ENCODE assay signal across 13 cellular contexts in the genomic region with DNA sequence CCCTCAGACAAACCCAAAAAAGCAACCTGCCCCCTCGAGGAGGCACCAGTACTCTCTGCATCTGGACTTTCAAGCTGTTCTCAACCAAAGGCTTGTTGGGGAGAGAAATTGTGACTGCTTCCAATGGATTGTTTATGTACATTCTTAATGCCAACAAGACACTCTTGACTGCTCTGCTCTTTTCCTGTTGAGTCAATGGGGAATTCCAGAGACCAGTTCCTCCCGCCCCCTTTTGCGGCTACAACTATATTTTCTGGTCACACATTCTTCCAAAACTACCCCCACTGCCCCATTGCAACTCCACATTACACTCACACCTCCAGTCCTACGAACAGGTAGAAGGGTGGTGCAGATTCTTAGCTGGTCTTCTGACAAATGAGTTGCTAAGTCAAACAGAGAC.
DNase-seq lines count a peak whose midpoint lies in the region; ATAC-seq, FAIRE-seq and TF ChIP-seq lines count a peak whose summit lies in the region.
"Had no signal": no experiment of that assay in that cellular context is flagged by ENCODE, and none has a peak within 500 bp of the region (broad histone marks: within the 10 kb centered on the region; RNA-seq: fewer than 3 reads in every experiment).

No MANE protein-coding gene starts in this region.

- FAIRE-seq in astrocyte (lab: Jason Lieb, UNC) = no peak

- H2AFZ ChIP-seq in astrocyte (ENCODE audit: low read depth, low read length) = no peak overlapping the region

- no peaks in the 10 kb centered on the region for H3K36me3 ChIP-seq in astrocyte (ENCODE audit: insufficient read depth, low read length)
- H3K36me3 ChIP-seq: colonic mucosa, sigmoid colon had no signal

- no peak overlapping the region for H3K4me3 Mint-ChIP-seq in activated naive CD8-positive, alpha-beta T cell treated with anti-CD3 and anti-CD28 coated beads, Interleukin-2, amount 50 U/mL, for 24 hours
- H3K4me3 Mint-ChIP-seq in activated naive CD8-positive, alpha-beta T cell treated with anti-CD3 and anti-CD28 coated beads for 36 hours = no peak overlapping the region
- H3K4me3 Mint-ChIP-seq in astrocyte (ENCODE audit: unreplicated experiment) = no peak overlapping the region
- H3K4me3 Mint-ChIP-seq: HFFc6, naive B cell had no signal

- no peaks in the 10 kb centered on the region for H3K27me3 ChIP-seq in astrocyte (ENCODE audit: insufficient read depth, low read length)
- H3K27me3 ChIP-seq: colonic mucosa, sigmoid colon had no signal

- no peaks in the 10 kb centered on the region for H3K9me3 ChIP-seq in astrocyte (ENCODE audit: insufficient read depth, low read depth, low read length)
- H3K9me3 ChIP-seq: colonic mucosa, sigmoid colon had no signal

- no peak for TF ChIP-seq CTCF in astrocyte (IDR thresholded peaks at IDR 0.05; ENCODE audit: insufficient read depth, low read depth, low read length)

- peak; percentile 12 for ATAC-seq in activated naive CD8-positive, alpha-beta T cell treated with anti-CD3 and anti-CD28 coated beads, Interleukin-2, amount 50 U/mL, for 24 hours
- peak; percentile 44 for ATAC-seq in HG02610 (IDR thresholded peaks at IDR 0.05; ENCODE audit: unreplicated experiment)
- no peak for ATAC-seq in GM19023 (IDR thresholded peaks at IDR 0.05; ENCODE audit: unreplicated experiment)

- no peaks in the 10 kb centered on the region for H3K36me3 Mint-ChIP-seq in activated naive CD8-positive, alpha-beta T cell treated with anti-CD3 and anti-CD28 coated beads, Interleukin-2, amount 50 U/mL, for 24 hours (ENCODE audit: low read depth)
- H3K36me3 Mint-ChIP-seq in activated naive CD8-positive, alpha-beta T cell treated with anti-CD3 and anti-CD28 coated beads for 36 hours = no peaks in the 10 kb centered on the region
- no peaks in the 10 kb centered on the region for H3K36me3 Mint-ChIP-seq in astrocyte (ENCODE audit: low read depth, unreplicated experiment)
- H3K36me3 Mint-ChIP-seq: naive B cell had no signal

- H3K9ac ChIP-seq in astrocyte (ENCODE audit: low read length) = no peak overlapping the region

- H4K20me1 ChIP-seq in astrocyte (ENCODE audit: insufficient read depth, low read length) = no peaks in the 10 kb centered on the region

- H3K9me3 Mint-ChIP-seq in activated naive CD8-positive, alpha-beta T cell treated with anti-CD3 and anti-CD28 coated beads, Interleukin-2, amount 50 U/mL, for 24 hours = no peaks in the 10 kb centered on the region
- H3K9me3 Mint-ChIP-seq in activated naive CD8-positive, alpha-beta T cell treated with anti-CD3 and anti-CD28 coated beads for 36 hours = no peaks in the 10 kb centered on the region
- peaks cover 4% of the 10 kb centered on the region for H3K9me3 Mint-ChIP-seq in astrocyte (ENCODE audit: unreplicated experiment)
- H3K9me3 Mint-ChIP-seq: HFFc6 had no signal

- H3K27me3 Mint-ChIP-seq in activated naive CD8-positive, alpha-beta T cell treated with anti-CD3 and anti-CD28 coated beads, Interleukin-2, amount 50 U/mL, for 24 hours = no peaks in the 10 kb centered on the region
- H3K27me3 Mint-ChIP-seq in activated naive CD8-positive, alpha-beta T cell treated with anti-CD3 and anti-CD28 coated beads for 36 hours = no peaks in the 10 kb centered on the region
- peaks cover 35% of the 10 kb centered on the region for H3K27me3 Mint-ChIP-seq in astrocyte (ENCODE audit: low read depth, unreplicated experiment)

- no peaks in the 10 kb centered on the region for H3K79me2 ChIP-seq in astrocyte (ENCODE audit: insufficient read depth, low read length)

- peak overlapping the region; percentile 20 for H3K4me2 ChIP-seq in astrocyte (ENCODE audit: low read length)

- H3K27ac Mint-ChIP-seq in activated naive CD8-positive, alpha-beta T cell treated with anti-CD3 and anti-CD28 coated beads, Interleukin-2, amount 50 U/mL, for 24 hours = no peak overlapping the region
- no peak overlapping the region for H3K27ac Mint-ChIP-seq in activated naive CD8-positive, alpha-beta T cell treated with anti-CD3 and anti-CD28 coated beads for 36 hours
- H3K27ac Mint-ChIP-seq in astrocyte (ENCODE audit: unreplicated experiment) = peak overlapping the region; percentile 38
- H3K27ac Mint-ChIP-seq: HFFc6 had no signal

- no peak overlapping the region for H3K4me3 ChIP-seq in astrocyte (ENCODE audit: insufficient read depth, low read depth, low read length)
- H3K4me3 ChIP-seq: colonic mucosa, sigmoid colon had no signal

- peaks cover 24% of the 10 kb centered on the region for H3K4me1 Mint-ChIP-seq in activated naive CD8-positive, alpha-beta T cell treated with anti-CD3 and anti-CD28 coated beads, Interleukin-2, amount 50 U/mL, for 24 hours
- peaks cover 18% of the 10 kb centered on the region for H3K4me1 Mint-ChIP-seq in activated naive CD8-positive, alpha-beta T cell treated with anti-CD3 and anti-CD28 coated beads for 36 hours
- H3K4me1 Mint-ChIP-seq in astrocyte (ENCODE audit: low read depth, unreplicated experiment) = peaks cover 16% of the 10 kb centered on the region

- peak; percentile 20 for DNase-seq in activated naive CD8-positive, alpha-beta T cell treated with anti-CD3 and anti-CD28 coated beads, Interleukin-2, amount 50 U/mL, for 24 hours
- DNase-seq in activated naive CD8-positive, alpha-beta T cell treated with anti-CD3 and anti-CD28 coated beads for 36 hours = no peak
- DNase-seq in astrocyte (ENCODE audit: low read depth) = peak; percentile 38
- peak; percentile 4 to 7 for DNase-seq in stimulated activated CD8-positive, alpha-beta memory T cell treated with anti-CD3 and anti-CD28 coated beads, Interleukin-2, amount 100 ng/mL, for 48 hours (ENCODE audit: low read depth in 2 of 2)
- no peak for DNase-seq in NCI-H2081 treated with DMSO at 0.1 percent for 48 hours (lab: John Stamatoyannopoulos, UW)
- DNase-seq in DMS79 treated with DMSO at 0.1 percent for 48 hours (lab: John Stamatoyannopoulos, UW) = no peak
- DNase-seq: colonic mucosa, HFFc6, Kasumi-1, naive B cell, sigmoid colon had no signal

- H3K4me1 ChIP-seq in astrocyte (ENCODE audit: insufficient read depth, low read length) = peaks cover 4% of the 10 kb centered on the region
- H3K4me1 ChIP-seq: colonic mucosa, sigmoid colon had no signal

- no peak overlapping the region for H3K27ac ChIP-seq in astrocyte (ENCODE audit: low read depth, low read length)
- H3K27ac ChIP-seq: colonic mucosa, sigmoid colon had no signal

Comparison
In these comparisons a context has a peak if more than half of its experiments do, and no peak if none do; other contexts are left out.
1. DNase-seq: peak in activated naive CD8-positive, alpha-beta T cell treated with anti-CD3 and anti-CD28 coated beads, Interleukin-2, amount 50 U/mL, for 24 hours (single experiment), astrocyte (single experiment) and stimulated activated CD8-positive, alpha-beta memory T cell treated with anti-CD3 and anti-CD28 coated beads, Interleukin-2, amount 100 ng/mL, for 48 hours (2 of 2); none in activated naive CD8-positive, alpha-beta T cell treated with anti-CD3 and anti-CD28 coated beads for 36 hours (single experiment), NCI-H2081 treated with DMSO at 0.1 percent for 48 hours (single experiment) and DMS79 treated with DMSO at 0.1 percent for 48 hours (single experiment).